8 cellular contexts compared by ENCODE assay signal in the genomic region with DNA sequence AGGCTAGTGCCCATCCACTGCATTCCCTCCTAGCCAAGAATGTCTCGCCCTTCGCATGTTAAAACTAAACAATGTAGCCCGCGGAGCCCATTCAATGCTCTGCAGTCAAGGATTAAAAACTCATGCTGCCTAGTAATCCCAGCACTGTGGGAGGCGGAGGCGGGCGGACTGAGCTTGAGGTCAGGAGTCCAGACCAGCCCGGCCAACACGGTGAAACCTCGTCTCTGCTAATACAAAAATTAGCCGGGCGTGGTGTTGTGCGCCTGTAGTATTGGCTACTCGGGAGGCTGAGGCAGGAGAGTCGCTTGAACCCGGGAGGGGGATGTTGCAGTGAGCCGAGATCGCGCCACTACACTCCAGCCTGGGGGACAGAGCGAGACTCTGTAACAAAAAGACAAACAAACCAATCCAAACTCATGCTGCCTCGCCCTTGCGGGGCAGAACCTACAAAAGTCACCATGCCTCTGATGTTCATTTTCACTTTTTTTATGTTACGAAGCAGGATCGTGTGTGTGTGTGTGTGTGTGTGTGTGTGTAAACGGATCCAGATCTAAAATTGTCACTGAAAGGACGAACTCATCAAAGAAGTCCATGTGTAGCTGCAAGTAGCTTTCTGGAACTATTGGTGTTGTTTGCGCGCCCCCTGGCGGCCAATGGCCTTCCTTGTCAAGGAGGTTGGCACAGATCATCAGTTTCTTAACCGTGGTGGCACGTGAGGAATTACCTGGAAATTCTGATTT.
A peak's percentile ranks its signal among the peaks of the same experiment; 100 is the strongest.
DNase-seq lines count a peak whose midpoint lies in the region; ATAC-seq, FAIRE-seq and TF ChIP-seq lines count a peak whose summit lies in the region.

No MANE protein-coding gene starts in this region.

- FAIRE-seq in G401.6 (lab: Jason Lieb, UNC) = peak; percentile 70

- peak overlapping the region; percentile 45 to 82 (median 62) for H3K4me3 ChIP-seq in subcutaneous abdominal adipose tissue (ENCODE audit: low read depth in 1 of 5, low read length in 5 of 5)

- H3K9ac ChIP-seq in subcutaneous abdominal adipose tissue (ENCODE audit: low read length in 5 of 5) = peak overlapping the region in 1 of 5 donors; percentile 8

- peaks cover 0 to 8% (median 7%) of the 10 kb centered on the region in 5 donors for H3K4me1 ChIP-seq in subcutaneous abdominal adipose tissue (ENCODE audit: control insufficient read depth in 5 of 5, insufficient read depth in 5 of 5, low read length in 5 of 5)

- CTCF ChIA-PET in activated naive CD4-positive, alpha-beta T cell treated with anti-CD3 and anti-CD28 coated beads, Interleukin-2, amount 10 ng/mL, durations not matched to agents 7 days and 5 days (lab: Charles Lee) = interaction anchor here (0.6 to 4.4 kb wide), 37 partner anchors 11 to 797 kb away, joined by 3 to 46 read pairs (median 3); no protein-coding TSS in a partner anchor

- H3K9me3 ChIP-seq in subcutaneous abdominal adipose tissue (ENCODE audit: control insufficient read depth in 5 of 5, low read length in 5 of 5) = no peaks in the 10 kb centered on the region

- H3K36me3 ChIP-seq in subcutaneous abdominal adipose tissue (ENCODE audit: control insufficient read depth in 5 of 5, insufficient read depth in 5 of 5, low read length in 5 of 5) = no peaks in the 10 kb centered on the region

- ATAC-seq in SK-N-SH treated with all-trans-retinoic acid at 6 μM for 48 hours = peak; percentile 99
- ATAC-seq in GM19023 (IDR thresholded peaks at IDR 0.05; ENCODE audit: unreplicated experiment) = no peak

- H3K9me3 Mint-ChIP-seq in activated naive CD4-positive, alpha-beta T cell treated with anti-CD3 and anti-CD28 coated beads, Interleukin-2, amount 10 ng/mL, durations not matched to agents 7 days and 5 days = no peaks in the 10 kb centered on the region

- H3K4me1 Mint-ChIP-seq in activated naive CD4-positive, alpha-beta T cell treated with anti-CD3 and anti-CD28 coated beads, Interleukin-2, amount 10 ng/mL, durations not matched to agents 7 days and 5 days = peaks cover 4% of the 10 kb centered on the region

- no peak overlapping the region for H3K4me3 Mint-ChIP-seq in activated naive CD4-positive, alpha-beta T cell treated with anti-CD3 and anti-CD28 coated beads, Interleukin-2, amount 10 ng/mL, durations not matched to agents 7 days and 5 days

- H3K36me3 Mint-ChIP-seq in activated naive CD4-positive, alpha-beta T cell treated with anti-CD3 and anti-CD28 coated beads, Interleukin-2, amount 10 ng/mL, durations not matched to agents 7 days and 5 days = no peaks in the 10 kb centered on the region

- H3K27ac ChIP-seq in subcutaneous abdominal adipose tissue (ENCODE audit: low read depth, low read length) = no peak overlapping the region

- peak; percentile 82 for DNase-seq in NCI-H1048 (lab: John Stamatoyannopoulos, UW)
- DNase-seq in activated naive CD4-positive, alpha-beta T cell treated with anti-CD3 and anti-CD28 coated beads, Interleukin-2, amount 10 ng/mL, durations not matched to agents 7 days and 5 days = peak; percentile 94
- peak; percentile 88 for DNase-seq in glomerular visceral epithelial cell (ENCODE audit: extremely low spot score)
- DNase-seq in nucleus accumbens (lab: John Stamatoyannopoulos, UW) = peak in 55 of 56 donors; percentile 20 to 95 (median 80)

- H3K27me3 ChIP-seq in subcutaneous abdominal adipose tissue (ENCODE audit: control insufficient read depth in 5 of 5, insufficient read depth in 4 of 5, low read length in 5 of 5) = no peaks in the 10 kb centered on the region

- peaks cover 22% of the 10 kb centered on the region for H3K27me3 Mint-ChIP-seq in activated naive CD4-positive, alpha-beta T cell treated with anti-CD3 and anti-CD28 coated beads, Interleukin-2, amount 10 ng/mL, durations not matched to agents 7 days and 5 days

- no peak overlapping the region for H3K27ac Mint-ChIP-seq in activated naive CD4-positive, alpha-beta T cell treated with anti-CD3 and anti-CD28 coated beads, Interleukin-2, amount 10 ng/mL, durations not matched to agents 7 days and 5 days

TF ChIP-seq in SK-N-SH treated with all-trans-retinoic acid at 6 μM for 48 hours, 23 proteins besides CTCF, POLR2A, EP300 and RAD21:
- TF ChIP-seq CSDC2 (CRISPR knock-in tag; IDR thresholded peaks at IDR 0.05) (no peak), POU6F1 (CRISPR knock-in tag; IDR thresholded peaks at IDR 0.05; ENCODE audit: borderline replicate concordance, low read depth) (no peak), ZFP3 (CRISPR knock-in tag; IDR thresholded peaks at IDR 0.05) (no peak), ISL1 (CRISPR knock-in tag; IDR thresholded peaks at IDR 0.05) (no peak), GLIS3 (CRISPR knock-in tag; IDR thresholded peaks at IDR 0.05) (no peak), SNAI2 (CRISPR knock-in tag; IDR thresholded peaks at IDR 0.05) (no peak), CSRNP3 (CRISPR knock-in tag; IDR thresholded peaks at IDR 0.05) (no peak)
- TF ChIP-seq, protein P1, sequence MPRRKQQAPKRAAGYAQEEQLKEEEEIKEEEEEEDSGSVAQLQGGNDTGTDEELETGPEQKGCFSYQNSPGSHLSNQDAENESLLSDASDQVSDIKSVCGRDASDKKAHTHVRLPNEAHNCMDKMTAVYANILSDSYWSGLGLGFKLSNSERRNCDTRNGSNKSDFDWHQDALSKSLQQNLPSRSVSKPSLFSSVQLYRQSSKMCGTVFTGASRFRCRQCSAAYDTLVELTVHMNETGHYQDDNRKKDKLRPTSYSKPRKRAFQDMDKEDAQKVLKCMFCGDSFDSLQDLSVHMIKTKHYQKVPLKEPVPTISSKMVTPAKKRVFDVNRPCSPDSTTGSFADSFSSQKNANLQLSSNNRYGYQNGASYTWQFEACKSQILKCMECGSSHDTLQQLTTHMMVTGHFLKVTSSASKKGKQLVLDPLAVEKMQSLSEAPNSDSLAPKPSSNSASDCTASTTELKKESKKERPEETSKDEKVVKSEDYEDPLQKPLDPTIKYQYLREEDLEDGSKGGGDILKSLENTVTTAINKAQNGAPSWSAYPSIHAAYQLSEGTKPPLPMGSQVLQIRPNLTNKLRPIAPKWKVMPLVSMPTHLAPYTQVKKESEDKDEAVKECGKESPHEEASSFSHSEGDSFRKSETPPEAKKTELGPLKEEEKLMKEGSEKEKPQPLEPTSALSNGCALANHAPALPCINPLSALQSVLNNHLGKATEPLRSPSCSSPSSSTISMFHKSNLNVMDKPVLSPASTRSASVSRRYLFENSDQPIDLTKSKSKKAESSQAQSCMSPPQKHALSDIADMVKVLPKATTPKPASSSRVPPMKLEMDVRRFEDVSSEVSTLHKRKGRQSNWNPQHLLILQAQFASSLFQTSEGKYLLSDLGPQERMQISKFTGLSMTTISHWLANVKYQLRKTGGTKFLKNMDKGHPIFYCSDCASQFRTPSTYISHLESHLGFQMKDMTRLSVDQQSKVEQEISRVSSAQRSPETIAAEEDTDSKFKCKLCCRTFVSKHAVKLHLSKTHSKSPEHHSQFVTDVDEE (CRISPR knock-in tag; IDR thresholded peaks at IDR 0.05) = no peak
- TF ChIP-seq, protein P2, sequence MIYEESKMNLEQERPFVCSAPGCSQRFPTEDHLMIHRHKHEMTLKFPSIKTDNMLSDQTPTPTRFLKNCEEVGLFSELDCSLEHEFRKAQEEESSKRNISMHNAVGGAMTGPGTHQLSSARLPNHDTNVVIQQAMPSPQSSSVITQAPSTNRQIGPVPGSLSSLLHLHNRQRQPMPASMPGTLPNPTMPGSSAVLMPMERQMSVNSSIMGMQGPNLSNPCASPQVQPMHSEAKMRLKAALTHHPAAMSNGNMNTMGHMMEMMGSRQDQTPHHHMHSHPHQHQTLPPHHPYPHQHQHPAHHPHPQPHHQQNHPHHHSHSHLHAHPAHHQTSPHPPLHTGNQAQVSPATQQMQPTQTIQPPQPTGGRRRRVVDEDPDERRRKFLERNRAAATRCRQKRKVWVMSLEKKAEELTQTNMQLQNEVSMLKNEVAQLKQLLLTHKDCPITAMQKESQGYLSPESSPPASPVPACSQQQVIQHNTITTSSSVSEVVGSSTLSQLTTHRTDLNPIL (CRISPR knock-in tag; IDR thresholded peaks at IDR 0.05; ENCODE audit: low read depth) = no peak
